ENCODE assay signal across 8 cellular contexts in genomic region chr9:112334319-112334828, GRCh38. TPM values are rescaled to one million over a fixed set of nuclear protein-coding genes. Genes with fewer than 3 reads are reported as not detected.
DNase-seq lines count a peak whose midpoint lies in the region; ATAC-seq, FAIRE-seq and TF ChIP-seq lines count a peak whose summit lies in the region.

No MANE protein-coding gene starts in this region.

- no peaks in the 10 kb centered on the region for H3K36me3 Mint-ChIP-seq in astrocyte (ENCODE audit: low read depth, unreplicated experiment)

- no peak for FAIRE-seq in astrocyte (lab: Jason Lieb, UNC)

- TF ChIP-seq CTCF in SK-N-SH (IDR thresholded peaks at IDR 0.05) (no peak), PC-9 (conservative IDR thresholded peaks at IDR 0.05) (peak; percentile 23), astrocyte (IDR thresholded peaks at IDR 0.05; ENCODE audit: insufficient read depth, low read depth, low read length) (no peak)

- H3K27ac ChIP-seq in SK-N-SH (ENCODE audit: low read depth in 2 of 2, low read length in 1 of 2) (peak overlapping the region; percentile 86 to 90), PC-9 (peak overlapping the region; percentile 90), astrocyte (ENCODE audit: low read depth, low read length) (peak overlapping the region; percentile 92)

- peak overlapping the region; percentile 93 for H3K4me3 Mint-ChIP-seq in astrocyte (ENCODE audit: unreplicated experiment)

- no peaks in the 10 kb centered on the region for H3K27me3 Mint-ChIP-seq in astrocyte (ENCODE audit: low read depth, unreplicated experiment)

- H3K9me2 ChIP-seq in SK-N-SH, result no peaks in the 10 kb centered on the region
- no peaks in the 10 kb centered on the region for H3K9me2 ChIP-seq in PC-9 (ENCODE audit: insufficient read depth)

- intact Hi-C loops in PC-9 (cut with micrococcal nuclease; ENCODE audit: unreplicated experiment), result loop anchor here (1.0 to 10.0 kb wide), 5 partner anchors 8 to 380 kb away; partner anchors contain the start of gene INIP

- TF ChIP-seq RAD21 in SK-N-SH (IDR thresholded peaks at IDR 0.05; ENCODE audit: low read length), result no peak

- H3K9ac ChIP-seq in SK-N-SH, result peak overlapping the region; percentile 87
- peak overlapping the region; percentile 91 for H3K9ac ChIP-seq in astrocyte (ENCODE audit: low read length)

- H3K27ac Mint-ChIP-seq in astrocyte (ENCODE audit: unreplicated experiment), result peak overlapping the region; percentile 98

- H3K4me1 Mint-ChIP-seq in astrocyte (ENCODE audit: low read depth, unreplicated experiment), result peaks cover 13% of the 10 kb centered on the region

- peaks cover 0 to 4% of the 10 kb centered on the region in 2 experiments for H3K36me3 ChIP-seq in SK-N-SH (replicated peaks in 1 of 2; ENCODE audit: control insufficient read depth in 1 of 2, insufficient read depth in 2 of 2, low read length in 1 of 2)
- H3K36me3 ChIP-seq in PC-9 (ENCODE audit: low read depth), result peaks cover 2% of the 10 kb centered on the region; the same call in 1 of the 2 replicates
- no peaks in the 10 kb centered on the region for H3K36me3 ChIP-seq in astrocyte (ENCODE audit: insufficient read depth, low read length)

- H2AFZ ChIP-seq in SK-N-SH (ENCODE audit: low read depth) (peak overlapping the region; percentile 93), PC-9 (peak overlapping the region; percentile 80), astrocyte (ENCODE audit: low read depth, low read length) (peak overlapping the region; percentile 94)

- H4K20me1 ChIP-seq in SK-N-SH (ENCODE audit: insufficient read depth), result peaks cover 28% of the 10 kb centered on the region
- H4K20me1 ChIP-seq in PC-9 (ENCODE audit: insufficient read depth), result peaks cover 10% of the 10 kb centered on the region
- H4K20me1 ChIP-seq in astrocyte (ENCODE audit: insufficient read depth, low read length), result peaks cover 24% of the 10 kb centered on the region

- H3K27me3 ChIP-seq in SK-N-SH (ENCODE audit: insufficient read depth), result no peaks in the 10 kb centered on the region
- no peaks in the 10 kb centered on the region for H3K27me3 ChIP-seq in PC-9 (ENCODE audit: insufficient read depth, low read depth)
- H3K27me3 ChIP-seq in astrocyte (ENCODE audit: insufficient read depth, low read length), result no peaks in the 10 kb centered on the region

- H3K4me3 ChIP-seq in SK-N-SH (ENCODE audit: low read depth in 2 of 2, low read length in 1 of 2) (peak overlapping the region; percentile 61 to 72), PC-9 (peak overlapping the region; percentile 86), astrocyte (ENCODE audit: insufficient read depth, low read depth, low read length) (peak overlapping the region; percentile 74)

- ATAC-seq in SK-N-SH treated with all-trans-retinoic acid at 6 μM for 48 hours (no peak), GM18517 (IDR thresholded peaks at IDR 0.05; ENCODE audit: unreplicated experiment) (no peak), GM18868 (IDR thresholded peaks at IDR 0.05; ENCODE audit: unreplicated experiment) (no peak)

- peaks cover 3 to 11% of the 10 kb centered on the region in 2 experiments; a peak in 2 of 4 replicates for H3K4me1 ChIP-seq in SK-N-SH (ENCODE audit: control insufficient read depth in 1 of 2, insufficient read depth in 2 of 2, low read depth in 1 of 2, low read length in 1 of 2)
- H3K4me1 ChIP-seq in PC-9 (replicated peaks; ENCODE audit: insufficient read depth), result peaks cover 44% of the 10 kb centered on the region
- H3K4me1 ChIP-seq in astrocyte (ENCODE audit: insufficient read depth, low read length), result no peaks in the 10 kb centered on the region

- TSS peak; percentile 81 for BruUV-seq in PC-9 (replicated peaks; lab: Mats Ljungman, UMichigan)

- 67% methylated on average over 8 of the region's 8 CpGs for WGBS in SK-N-SH (ENCODE audit: low lambda C conversion rate)

- H3K79me2 ChIP-seq in SK-N-SH (ENCODE audit: insufficient read depth), result peaks cover 35% of the 10 kb centered on the region
- H3K79me2 ChIP-seq in PC-9 (ENCODE audit: low read depth), result peaks cover 39% of the 10 kb centered on the region
- peaks cover 35% of the 10 kb centered on the region for H3K79me2 ChIP-seq in astrocyte (ENCODE audit: insufficient read depth, low read length)

- no peak for TF ChIP-seq EP300 in SK-N-SH (IDR thresholded peaks at IDR 0.05; ENCODE audit: borderline replicate concordance in 1 of 2, low read depth in 1 of 2, low read length in 1 of 2)

- peak overlapping the region; percentile 85 for H3K4me2 ChIP-seq in SK-N-SH
- peak overlapping the region; percentile 81 for H3K4me2 ChIP-seq in PC-9
- H3K4me2 ChIP-seq in astrocyte (ENCODE audit: low read length), result peak overlapping the region; percentile 87

- POLR2A ChIA-PET in SK-N-SH (lab: Yijun Ruan, JAX) (no interaction called here), PC-9 (lab: Charles Lee; ENCODE audit: unreplicated experiment) (no interaction called here)

- H3K9me3 ChIP-seq in SK-N-SH (no peaks in the 10 kb centered on the region), PC-9 (ENCODE audit: insufficient read depth, low read depth) (no peaks in the 10 kb centered on the region), astrocyte (ENCODE audit: insufficient read depth, low read depth, low read length) (no peaks in the 10 kb centered on the region)

- DNase-seq in SK-N-SH, result no peak
- DNase-seq in PC-9, result peak; percentile 17 to 59
- DNase-seq in astrocyte (ENCODE audit: low read depth), result peak; percentile 38
- DNase-seq in kidney tubule cell (ENCODE audit: low spot score), result peak; percentile 77
- DNase-seq in stimulated activated CD8-positive, alpha-beta memory T cell treated with anti-CD3 and anti-CD28 coated beads, Interleukin-15, amount 100 ng/mL, for 1 hour (ENCODE audit: low read depth), result peak; percentile 7

- H3K9me3 Mint-ChIP-seq in astrocyte (ENCODE audit: unreplicated experiment), result no peaks in the 10 kb centered on the region

- peaks cover 22% of the 10 kb centered on the region for H3F3A ChIP-seq in SK-N-SH (replicated peaks; ENCODE audit: insufficient read depth)
- H3F3A ChIP-seq in PC-9 (ENCODE audit: insufficient read depth, low read depth), result peaks cover 13% of the 10 kb centered on the region

- CTCF ChIA-PET in SK-N-SH (lab: Yijun Ruan, JAX), result interaction anchor here (0.6 to 5.2 kb wide), 15 partner anchors 21 to 566 kb away, joined by 3 to 46 read pairs (median 4); partner anchors contain the start of gene HSDL2
- CTCF ChIA-PET in PC-9 (lab: Charles Lee), result interaction anchor here (0.6 to 1.4 kb wide), 4 partner anchors 221 to 441 kb away, joined by 6 to 12 read pairs (median 8); no protein-coding TSS in a partner anchor

TF ChIP-seq in SK-N-SH, 30 proteins besides CTCF, POLR2A, EP300 and RAD21 (continues in another document):
- no peak for TF ChIP-seq NRF1 (IDR thresholded peaks at IDR 0.05; ENCODE audit: low read depth, low read length)
- TF ChIP-seq FOSL2 (IDR thresholded peaks at IDR 0.05; ENCODE audit: borderline replicate concordance, low read depth), result no peak
- TF ChIP-seq PBX3 (IDR thresholded peaks at IDR 0.05), result no peak
- TF ChIP-seq, protein P1, sequence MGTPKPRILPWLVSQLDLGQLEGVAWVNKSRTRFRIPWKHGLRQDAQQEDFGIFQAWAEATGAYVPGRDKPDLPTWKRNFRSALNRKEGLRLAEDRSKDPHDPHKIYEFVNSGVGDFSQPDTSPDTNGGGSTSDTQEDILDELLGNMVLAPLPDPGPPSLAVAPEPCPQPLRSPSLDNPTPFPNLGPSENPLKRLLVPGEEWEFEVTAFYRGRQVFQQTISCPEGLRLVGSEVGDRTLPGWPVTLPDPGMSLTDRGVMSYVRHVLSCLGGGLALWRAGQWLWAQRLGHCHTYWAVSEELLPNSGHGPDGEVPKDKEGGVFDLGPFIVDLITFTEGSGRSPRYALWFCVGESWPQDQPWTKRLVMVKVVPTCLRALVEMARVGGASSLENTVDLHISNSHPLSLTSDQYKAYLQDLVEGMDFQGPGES (IDR thresholded peaks at IDR 0.05; ENCODE audit: low read depth, low read length), result no peak

TF ChIP-seq in SK-N-SH treated with all-trans-retinoic acid at 6 μM for 48 hours, 23 proteins besides CTCF, POLR2A, EP300 and RAD21 (continues in another document):
- TF ChIP-seq, protein P2, sequence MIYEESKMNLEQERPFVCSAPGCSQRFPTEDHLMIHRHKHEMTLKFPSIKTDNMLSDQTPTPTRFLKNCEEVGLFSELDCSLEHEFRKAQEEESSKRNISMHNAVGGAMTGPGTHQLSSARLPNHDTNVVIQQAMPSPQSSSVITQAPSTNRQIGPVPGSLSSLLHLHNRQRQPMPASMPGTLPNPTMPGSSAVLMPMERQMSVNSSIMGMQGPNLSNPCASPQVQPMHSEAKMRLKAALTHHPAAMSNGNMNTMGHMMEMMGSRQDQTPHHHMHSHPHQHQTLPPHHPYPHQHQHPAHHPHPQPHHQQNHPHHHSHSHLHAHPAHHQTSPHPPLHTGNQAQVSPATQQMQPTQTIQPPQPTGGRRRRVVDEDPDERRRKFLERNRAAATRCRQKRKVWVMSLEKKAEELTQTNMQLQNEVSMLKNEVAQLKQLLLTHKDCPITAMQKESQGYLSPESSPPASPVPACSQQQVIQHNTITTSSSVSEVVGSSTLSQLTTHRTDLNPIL (CRISPR knock-in tag; IDR thresholded peaks at IDR 0.05; ENCODE audit: low read depth), result no peak
- no peak for TF ChIP-seq TOX (CRISPR knock-in tag; IDR thresholded peaks at IDR 0.05; ENCODE audit: borderline replicate concordance)
- TF ChIP-seq GLIS3 (CRISPR knock-in tag; IDR thresholded peaks at IDR 0.05), result no peak
- no peak for TF ChIP-seq ZNF8 (CRISPR knock-in tag; IDR thresholded peaks at IDR 0.05)
- no peak for TF ChIP-seq RARB (CRISPR knock-in tag; IDR thresholded peaks at IDR 0.05)
- no peak for TF ChIP-seq POU6F1 (CRISPR knock-in tag; IDR thresholded peaks at IDR 0.05; ENCODE audit: borderline replicate concordance, low read depth)
- TF ChIP-seq ISL1 (CRISPR knock-in tag; IDR thresholded peaks at IDR 0.05), result no peak

RNA-seq across cellular contexts. Expression of gene PTBP3, which starts 1.0 kb away (rescaled TPM):
- polyA plus RNA-seq in SK-N-SH (2012; rRNA removed), result 6.1 and 7.5 TPM in 2 replicates
- polyA plus RNA-seq in SK-N-SH (2012; cell fraction: cytosol; rRNA removed), result 8.5 and 8.7 TPM in 2 replicates
- polyA plus RNA-seq in SK-N-SH (2012; cell fraction: nucleus; rRNA removed), result 11.6 and 33.9 TPM in 2 replicates
- 75.9 and 141 TPM in 2 replicates for total RNA-seq in PC-9 (2021)
- 94.2 and 108 TPM in 2 replicates for total RNA-seq in astrocyte

RNA-seq across cellular contexts. Expression of gene HSDL2, which starts 45.5 kb away (rescaled TPM):
- 14.4 and 22.9 TPM in 2 replicates for polyA plus RNA-seq in SK-N-SH (2012; rRNA removed)
- 26.0 and 26.7 TPM in 2 replicates for polyA plus RNA-seq in SK-N-SH (2012; cell fraction: cytosol; rRNA removed)
- polyA plus RNA-seq in SK-N-SH (2012; cell fraction: nucleus; rRNA removed), result 7.3 and 13.8 TPM in 2 replicates
- total RNA-seq in PC-9 (2021) (51.9 and 60.6 TPM in 2 replicates), astrocyte (19.7 and 21.1 TPM in 2 replicates)
